8 cellular contexts compared by ENCODE assay signal in the genomic region with DNA sequence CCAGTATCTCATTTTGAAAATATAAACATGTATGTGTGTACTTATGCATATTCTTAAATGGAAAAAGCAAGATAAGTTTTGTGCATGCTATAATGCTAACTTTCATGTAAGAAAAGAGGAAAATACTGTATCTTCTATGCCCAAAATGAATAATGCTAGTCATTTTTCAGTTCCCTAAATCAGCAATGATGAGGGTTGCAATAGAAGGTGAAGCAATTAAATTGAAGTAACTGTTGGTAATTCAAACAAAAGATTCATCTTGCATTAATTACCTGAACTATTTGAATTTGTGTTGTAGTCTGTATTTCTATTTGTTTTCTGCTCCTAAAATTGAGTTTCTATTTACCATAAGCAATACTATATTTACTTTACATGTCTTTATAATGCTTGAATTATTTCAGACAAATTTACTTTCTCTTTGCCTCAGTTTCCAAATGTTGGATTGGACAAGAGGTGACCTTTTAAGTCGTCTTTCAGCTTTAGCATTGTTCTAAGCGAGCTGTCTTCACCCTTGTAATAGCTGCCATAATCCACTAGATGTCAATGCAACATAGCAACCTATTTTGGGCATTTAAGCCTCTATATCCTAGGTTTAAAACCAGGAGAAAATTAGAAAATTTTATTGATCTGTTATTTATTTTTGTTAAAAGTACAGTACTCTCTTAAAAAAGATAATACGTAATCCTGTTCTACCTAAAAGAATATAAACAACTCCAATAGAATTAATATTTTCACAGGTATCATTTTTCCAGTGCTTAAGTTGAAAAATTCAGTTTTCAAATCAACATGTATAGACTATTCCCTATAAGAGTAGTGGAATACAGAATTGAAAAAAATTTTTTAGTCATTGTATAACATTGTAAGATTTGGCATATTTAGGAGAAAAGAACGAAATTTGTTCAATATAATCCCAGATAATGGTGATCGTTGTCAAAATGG. TPM values are rescaled to one million over a fixed set of nuclear protein-coding genes. Genes with fewer than 3 reads are reported as not detected.
DNase-seq lines count a peak whose midpoint lies in the region; ATAC-seq and TF ChIP-seq lines count a peak whose summit lies in the region.

No MANE protein-coding gene starts in this region.

- ATAC-seq in GM21390 (IDR thresholded peaks at IDR 0.05; ENCODE audit: unreplicated experiment): no peak

- POLR2A ChIA-PET in HEK293T (lab: Yijun Ruan, JAX): no interaction called here

- peak; percentile 84 to 88 (median 86) for TF ChIP-seq CTCF in breast epithelium (IDR thresholded peaks at IDR 0.05)
- TF ChIP-seq CTCF in vagina (IDR thresholded peaks at IDR 0.05): peak; percentile 43 to 87 (median 51)

- H3K9me3 ChIP-seq in breast epithelium: no peaks in the 10 kb centered on the region
- H3K9me3 ChIP-seq in vagina: no peaks in the 10 kb centered on the region

- H3K4me3 ChIP-seq in breast epithelium (no peak overlapping the region), vagina (no peak overlapping the region)

- TF ChIP-seq POLR2A in breast epithelium (IDR thresholded peaks at IDR 0.05) (no peak), vagina (IDR thresholded peaks at IDR 0.05) (no peak)

- CTCF ChIA-PET in HEK293T (lab: Yijun Ruan, JAX): interaction anchor here (0.5 to 1.5 kb wide), 3 partner anchors 32 to 43 kb away, joined by 4 to 9 read pairs (median 4); no protein-coding TSS in a partner anchor

- H3K36me3 ChIP-seq in breast epithelium (peaks cover 4% of the 10 kb centered on the region), vagina (no peaks in the 10 kb centered on the region)

- H3K27ac ChIP-seq in breast epithelium (no peak overlapping the region), vagina (no peak overlapping the region)

- intact Hi-C loops in breast epithelium (cut with DNase I; ENCODE audit: low total_unique reads) (no loop called here), vagina (cut with DNase I) (no loop called here)

- H3K4me1 ChIP-seq in breast epithelium (no peaks in the 10 kb centered on the region), vagina (no peaks in the 10 kb centered on the region)

- DNase-seq in EH (ENCODE audit: low read depth) (peak; percentile 62), HEK293T (ENCODE audit: extremely low spot score) (peak; percentile 49), NCI-H69 (lab: John Stamatoyannopoulos, UW) (peak; percentile 82), breast epithelium (ENCODE audit: low spot score in 2 of 2) (no peak), kidney tubule cell (ENCODE audit: low spot score) (peak; percentile 69), vagina (ENCODE audit: extremely low spot score in 2 of 2) (no peak), NCI-H2029 (lab: John Stamatoyannopoulos, UW) (no peak)

- H3K27me3 ChIP-seq in breast epithelium (no peaks in the 10 kb centered on the region), vagina (no peaks in the 10 kb centered on the region)

TF ChIP-seq in HEK293T, 16 proteins besides CTCF, POLR2A, EP300 and RAD21:
- TF ChIP-seq SP1 (IDR thresholded peaks at IDR 0.05): no peak

RNA-seq across cellular contexts. Expression of a gene that starts 52.3 kb away (rescaled TPM):
- total RNA-seq in breast epithelium (100 to 1,000 TPM; 126 to 207 (median 144) TPM), vagina (76.6 TPM)

Comparison
In these comparisons a context has a peak if more than half of its experiments do, and no peak if none do; other contexts are left out.
1. DNase-seq: peak in EH (single experiment), HEK293T (single experiment), NCI-H69 (single experiment) and kidney tubule cell (single experiment); none in breast epithelium (0 of 2), vagina (0 of 2) and NCI-H2029 (single experiment).